ENCODE assay signal across 25 cellular contexts in genomic region chr14:63956326-63956725, GRCh38.
DNase-seq lines count a peak whose midpoint lies in the region; ATAC-seq and TF ChIP-seq lines count a peak whose summit lies in the region.
"Had no signal": no experiment of that assay in that cellular context is flagged by ENCODE, and none has a peak within 500 bp of the region (broad histone marks: within the 10 kb centered on the region; RNA-seq: fewer than 3 reads in every experiment).

No MANE protein-coding gene starts in this region.

- TF ChIP-seq CTCF in AG10803 (conservative IDR thresholded peaks at IDR 0.05; ENCODE audit: low read length) (no peak), foreskin keratinocyte (conservative IDR thresholded peaks at IDR 0.05) (no peak), thyroid gland (IDR thresholded peaks at IDR 0.05) (no peak)

- ATAC-seq in foreskin keratinocyte (peak; percentile 67), GM21717 (IDR thresholded peaks at IDR 0.05; ENCODE audit: unreplicated experiment) (no peak)
- ATAC-seq: activated T-cell treated with anti-CD3 and anti-CD28 coated beads, Interleukin-2, amount 50 U/mL, for 4 hours; left lobe of liver; pancreas; stimulated activated naive CD8-positive, alpha-beta T cell treated with anti-CD3 and anti-CD28 coated beads, Interleukin-15, Interleukin-2, amounts not matched to agents 100 U/mL and 50 U/mL, for 24 hours had no signal

- peaks cover 11 to 22% of the 10 kb centered on the region in 2 donors for H3K36me3 ChIP-seq in thyroid gland

- no peak for TF ChIP-seq POLR2A in thyroid gland (IDR thresholded peaks at IDR 0.05)

- no peaks in the 10 kb centered on the region for H3K9me3 ChIP-seq in thyroid gland
- H3K9me3 ChIP-seq: HAP-1, pancreas, thoracic aorta had no signal

- H3K27ac ChIP-seq in foreskin keratinocyte (no peak overlapping the region), thyroid gland (no peak overlapping the region)
- H3K27ac ChIP-seq: pancreas, thoracic aorta had no signal

- DNase-seq in AG10803 (ENCODE audit: low read depth) = peak; percentile 9
- DNase-seq in HS-5 (ENCODE audit: low read depth) = peak; percentile 11
- peak; percentile 2 for DNase-seq in amniotic stem cell (lab: John Stamatoyannopoulos, UW)
- DNase-seq in foreskin keratinocyte = peak; percentile 26 to 56
- DNase-seq in activated effector memory CD4-positive, alpha-beta T cell treated with anti-CD3 and anti-CD28 coated beads, Interleukin-2, amount 50 U/mL, for 16 hours = no peak
- no peak for DNase-seq in thyroid gland
- DNase-seq in cortex of kidney (lab: John Stamatoyannopoulos, UW) = no peak
- DNase-seq: activated B cell treated with CpG ODN at 0.5 μM for 24 hours; activated CD4-positive, alpha-beta T cell treated with anti-CD3 and anti-CD28 coated beads, Interleukin-2, amount 10 ng/mL, durations not matched to agents 7 days and 5 days; activated T-cell treated with anti-CD3 and anti-CD28 coated beads, Interleukin-2, amount 50 U/mL, for 4 hours; AML-193; CD4-positive, alpha-beta T cell; glutamatergic neuron; NCI-H146; NCI-H2107; NCI-H446; pancreas; retina; RPMI8226; small intestine; stimulated activated naive CD8-positive, alpha-beta T cell treated with anti-CD3 and anti-CD28 coated beads, Interleukin-15, Interleukin-2, amounts not matched to agents 100 U/mL and 50 U/mL, for 24 hours had no signal

- H3K4me3 ChIP-seq in AG10803 (ENCODE audit: low read length) (no peak overlapping the region), thyroid gland (replicated peaks in 1 of 3) (no peak overlapping the region)
- H3K4me3 ChIP-seq: HAP-1, pancreas, thoracic aorta had no signal

- H3K4me1 ChIP-seq in foreskin keratinocyte = no peaks in the 10 kb centered on the region
- H3K4me1 ChIP-seq in thyroid gland = no peaks in the 10 kb centered on the region
- H3K4me1 ChIP-seq: pancreas had no signal

- no peaks in the 10 kb centered on the region for H3K27me3 ChIP-seq in foreskin keratinocyte
- H3K27me3 ChIP-seq in thyroid gland = no peaks in the 10 kb centered on the region
- H3K27me3 ChIP-seq: pancreas had no signal

- intact Hi-C loops in thyroid gland (cut with DNase I) = no loop called here

Comparison
In these comparisons a context has a peak if more than half of its experiments do, and no peak if none do; other contexts are left out.
1. DNase-seq: peak in AG10803 (single experiment), HS-5 (single experiment), amniotic stem cell (single experiment) and foreskin keratinocyte (2 of 2); none in activated effector memory CD4-positive, alpha-beta T cell treated with anti-CD3 and anti-CD28 coated beads, Interleukin-2, amount 50 U/mL, for 16 hours (single experiment), thyroid gland (0 of 2) and cortex of kidney (single experiment).